In genomic region chr3:112304611-112305010, GRCh38 we compare ENCODE assay signal across 9 cellular contexts. TPM values are rescaled to one million over a fixed set of nuclear protein-coding genes. Genes with fewer than 3 reads are reported as not detected.
DNase-seq lines count a peak whose midpoint lies in the region; ATAC-seq, FAIRE-seq and TF ChIP-seq lines count a peak whose summit lies in the region.
"Had no signal": no experiment of that assay in that cellular context is flagged by ENCODE, and none has a peak within 500 bp of the region (broad histone marks: within the 10 kb centered on the region; RNA-seq: fewer than 3 reads in every experiment).

No MANE protein-coding gene starts in this region.

- peaks cover 0 to 2% of the 10 kb centered on the region in 2 donors for H3K4me1 Mint-ChIP-seq in stimulated activated naive B cell treated with anti-CD40 and anti-IgM and Interleukin-4, amounts not matched to agents 10 μg/mL and 1 μg/mL and 100 μg/mL, for 72 hours

- no peaks in the 10 kb centered on the region for H3K36me3 Mint-ChIP-seq in stimulated activated naive B cell treated with anti-CD40 and anti-IgM and Interleukin-4, amounts not matched to agents 10 μg/mL and 1 μg/mL and 100 μg/mL, for 72 hours

- H3K27ac ChIP-seq in iPS-18a (ENCODE audit: low read length) = peak overlapping the region; percentile 71
- H3K27ac ChIP-seq: colonic mucosa had no signal

- peaks cover 4% of the 10 kb centered on the region for H3K9me3 ChIP-seq in iPS-18a (ENCODE audit: control insufficient read depth, low read depth, low read length)
- no peaks in the 10 kb centered on the region for H3K9me3 ChIP-seq in MG63
- H3K9me3 ChIP-seq: colonic mucosa had no signal

- FAIRE-seq in GM12892 (lab: Jason Lieb, UNC) (peak; percentile 42), frontal cortex (lab: Jason Lieb, UNC) (no peak)

- no peak overlapping the region for H3K27ac Mint-ChIP-seq in stimulated activated naive B cell treated with anti-CD40 and anti-IgM and Interleukin-4, amounts not matched to agents 10 μg/mL and 1 μg/mL and 100 μg/mL, for 72 hours

- no peaks in the 10 kb centered on the region for H3K27me3 Mint-ChIP-seq in stimulated activated naive B cell treated with anti-CD40 and anti-IgM and Interleukin-4, amounts not matched to agents 10 μg/mL and 1 μg/mL and 100 μg/mL, for 72 hours

- H3K9ac ChIP-seq in iPS-18a (ENCODE audit: low read length) = peak overlapping the region; percentile 68

- no peaks in the 10 kb centered on the region for H3K9me3 Mint-ChIP-seq in stimulated activated naive B cell treated with anti-CD40 and anti-IgM and Interleukin-4, amounts not matched to agents 10 μg/mL and 1 μg/mL and 100 μg/mL, for 72 hours

- no peak for DNase-seq in GM12892 (ENCODE audit: insufficient read length)
- no peak for DNase-seq in stimulated activated naive B cell treated with anti-CD40 and anti-IgM and Interleukin-4, amounts not matched to agents 10 μg/mL and 1 μg/mL and 100 μg/mL, for 72 hours
- no peak for DNase-seq in frontal cortex (ENCODE audit: low spot score in 2 of 2)
- no peak for DNase-seq in MG63
- DNase-seq in iPS-NIHi11 (ENCODE audit: low spot score) = no peak
- DNase-seq: colonic mucosa, H7 had no signal

- TF ChIP-seq POLR2A in GM12892 (IDR thresholded peaks at IDR 0.05; ENCODE audit: low read depth, low read length) = no peak

- no peak overlapping the region for H3K4me3 Mint-ChIP-seq in stimulated activated naive B cell treated with anti-CD40 and anti-IgM and Interleukin-4, amounts not matched to agents 10 μg/mL and 1 μg/mL and 100 μg/mL, for 72 hours

- H3K27me3 ChIP-seq in iPS-18a (ENCODE audit: control insufficient read depth, insufficient read depth, low read length) (no peaks in the 10 kb centered on the region), MG63 (no peaks in the 10 kb centered on the region)
- H3K27me3 ChIP-seq: colonic mucosa had no signal

- peaks cover 37% of the 10 kb centered on the region for H3K4me1 ChIP-seq in iPS-18a (ENCODE audit: control insufficient read depth, low read depth, low read length)
- H3K4me1 ChIP-seq: colonic mucosa had no signal

- peak; percentile 56; the same call in 2 of the 3 replicates for ATAC-seq in SK-N-SH treated with all-trans-retinoic acid at 6 μM for 48 hours
- peak; percentile 32 to 56 for ATAC-seq in stimulated activated naive B cell treated with anti-CD40 and anti-IgM and Interleukin-4, amounts not matched to agents 10 μg/mL and 1 μg/mL and 100 μg/mL, for 72 hours (replicated peaks)

- no peaks in the 10 kb centered on the region for H3K36me3 ChIP-seq in iPS-18a (ENCODE audit: control insufficient read depth, low read depth, low read length)
- no peaks in the 10 kb centered on the region for H3K36me3 ChIP-seq in MG63
- H3K36me3 ChIP-seq: colonic mucosa had no signal

- H3K4me3 ChIP-seq in iPS-18a (ENCODE audit: low read length) = peak overlapping the region; percentile 64
- no peak overlapping the region for H3K4me3 ChIP-seq in MG63

TF ChIP-seq in SK-N-SH treated with all-trans-retinoic acid at 6 μM for 48 hours, 23 proteins besides CTCF, POLR2A, EP300 and RAD21 (continues in another document):
- TF ChIP-seq POU6F1 (CRISPR knock-in tag; IDR thresholded peaks at IDR 0.05; ENCODE audit: borderline replicate concordance, low read depth) (no peak), ZNF565 (CRISPR knock-in tag; conservative IDR thresholded peaks at IDR 0.05; ENCODE audit: low read depth) (no peak), TSHZ2 (CRISPR knock-in tag; IDR thresholded peaks at IDR 0.05) (no peak), TCF4 (CRISPR knock-in tag; IDR thresholded peaks at IDR 0.05; ENCODE audit: borderline replicate concordance) (no peak), ISL1 (CRISPR knock-in tag; IDR thresholded peaks at IDR 0.05) (no peak), ZFP3 (CRISPR knock-in tag; IDR thresholded peaks at IDR 0.05) (no peak), ZNF8 (CRISPR knock-in tag; IDR thresholded peaks at IDR 0.05) (no peak), BACH2 (CRISPR knock-in tag; IDR thresholded peaks at IDR 0.05; ENCODE audit: borderline replicate concordance) (no peak), CSDC2 (CRISPR knock-in tag; IDR thresholded peaks at IDR 0.05) (no peak), PATZ1 (CRISPR knock-in tag; IDR thresholded peaks at IDR 0.05; ENCODE audit: borderline replicate concordance) (no peak), ZFP30 (CRISPR knock-in tag; IDR thresholded peaks at IDR 0.05) (no peak), CSRNP3 (CRISPR knock-in tag; IDR thresholded peaks at IDR 0.05) (no peak), SNAI2 (CRISPR knock-in tag; IDR thresholded peaks at IDR 0.05) (no peak), PPARA (CRISPR knock-in tag; IDR thresholded peaks at IDR 0.05; ENCODE audit: borderline replicate concordance) (no peak), RARB (CRISPR knock-in tag; IDR thresholded peaks at IDR 0.05) (no peak), ESRRG (CRISPR knock-in tag; IDR thresholded peaks at IDR 0.05) (no peak)

RNA-seq across cellular contexts. Expression of gene SLC9C1, which starts 10.6 kb away (rescaled TPM):
- not detected for polyA plus RNA-seq in GM12892 (2012; ENCODE audit: missing spikeins)
- 0.41 TPM for total RNA-seq in frontal cortex
- not detected in 2 replicates for total RNA-seq in MG63 (2014; rRNA removed; shearing (Covaris generic); ENCODE audit: low replicate concordance)

RNA-seq across cellular contexts. Expression of gene CD200, which starts 28.3 kb away (rescaled TPM):
- 27.2 TPM for polyA plus RNA-seq in GM12892 (2012; ENCODE audit: missing spikeins)
- 49.7 TPM for total RNA-seq in frontal cortex
- total RNA-seq in MG63 (2014; rRNA removed; shearing (Covaris generic); ENCODE audit: low replicate concordance) = 0.36 TPM in 1 of 2 replicates, not detected in the other

Comparison
In these comparisons a context has a peak if more than half of its experiments do, and no peak if none do; other contexts are left out.
1. RNA of gene CD200, which starts 28.3 kb away (total RNA-seq): 49.7 TPM in frontal cortex (single experiment); 0.36 TPM in MG63; every median in the first group is over 10 times any median in the second.